ENCODE assay signal across 8 cellular contexts in the genomic region with DNA sequence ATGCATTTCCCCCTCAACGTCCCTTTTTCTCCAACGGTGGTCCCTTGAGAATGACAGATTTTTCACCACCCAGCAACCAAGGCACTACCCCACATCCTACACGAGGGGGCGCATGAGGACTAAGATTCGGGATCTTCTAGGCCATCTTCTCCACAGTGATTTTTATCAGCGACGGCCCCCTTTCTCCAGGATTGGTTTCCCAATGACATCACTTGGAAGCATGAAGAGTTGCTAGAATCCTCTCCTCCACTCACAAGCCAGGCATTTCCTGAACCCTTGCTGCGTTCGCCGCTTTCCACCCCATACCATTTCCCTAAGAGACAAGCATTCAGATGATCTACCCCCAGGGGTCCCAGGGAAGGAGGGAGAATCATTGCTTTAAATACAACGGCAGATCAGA.
DNase-seq lines count a peak whose midpoint lies in the region; ATAC-seq lines count a peak whose summit lies in the region.

No MANE protein-coding gene starts in this region.

- peak overlapping the region; percentile 7 for H3K4me3 ChIP-seq in endocrine pancreas (ENCODE audit: control insufficient read depth, insufficient read depth, low read length)

- DNase-seq in Right ventricle myocardium inferior (ENCODE audit: missing footprints) (no peak), cardiac septum (ENCODE audit: low spot score) (no peak), NCI-H526 (lab: John Stamatoyannopoulos, UW) (peak; percentile 53 to 80), midbrain (lab: John Stamatoyannopoulos, UW) (peak; percentile 64)
- DNase-seq in activated CD8-positive, alpha-beta memory T cell treated with anti-CD3 and anti-CD28 coated beads for 24 hours = peak; percentile 88
- DNase-seq in stimulated activated CD8-positive, alpha-beta memory T cell treated with anti-CD3 and anti-CD28 coated beads, Interleukin-4, amount 100 ng/mL, for 1 hour (ENCODE audit: low read depth in 2 of 2, low spot score in 1 of 2) = peak; percentile 32 to 46

- peak; percentile 76 for ATAC-seq in Right ventricle myocardium inferior
- peak; percentile 58 for ATAC-seq in HG03139 (IDR thresholded peaks at IDR 0.05; ENCODE audit: unreplicated experiment)

- no peaks in the 10 kb centered on the region for H3K9me3 ChIP-seq in endocrine pancreas (ENCODE audit: control insufficient read depth, low read length)

- H3K4me1 ChIP-seq in endocrine pancreas (ENCODE audit: control insufficient read depth, insufficient read depth, low read length) = no peaks in the 10 kb centered on the region

- no peaks in the 10 kb centered on the region for H3K36me3 ChIP-seq in endocrine pancreas (ENCODE audit: control insufficient read depth, insufficient read depth, low read length)

- H3K9ac ChIP-seq in endocrine pancreas (ENCODE audit: control insufficient read depth, insufficient read depth, low read length) = no peak overlapping the region

- intact Hi-C loops in Right ventricle myocardium inferior (cut with DNase I) (loop anchor here (1.0 to 5.0 kb wide), 3 partner anchors 194 to 734 kb away; no protein-coding TSS in a partner anchor), cardiac septum (cut with DNase I) (loop anchor here (1.0 to 10.0 kb wide), 3 partner anchors 192 to 734 kb away; no protein-coding TSS in a partner anchor)

- no peaks in the 10 kb centered on the region for H3K27me3 ChIP-seq in endocrine pancreas (ENCODE audit: control insufficient read depth, insufficient read depth, low read length)

Comparison
In these comparisons a context has a peak if more than half of its experiments do, and no peak if none do; other contexts are left out.
1. DNase-seq: peak in NCI-H526 (2 of 2), activated CD8-positive, alpha-beta memory T cell treated with anti-CD3 and anti-CD28 coated beads for 24 hours (single experiment), midbrain (single experiment) and stimulated activated CD8-positive, alpha-beta memory T cell treated with anti-CD3 and anti-CD28 coated beads, Interleukin-4, amount 100 ng/mL, for 1 hour (2 of 2); none in Right ventricle myocardium inferior (single experiment) and cardiac septum (single experiment).